In the genomic region with DNA sequence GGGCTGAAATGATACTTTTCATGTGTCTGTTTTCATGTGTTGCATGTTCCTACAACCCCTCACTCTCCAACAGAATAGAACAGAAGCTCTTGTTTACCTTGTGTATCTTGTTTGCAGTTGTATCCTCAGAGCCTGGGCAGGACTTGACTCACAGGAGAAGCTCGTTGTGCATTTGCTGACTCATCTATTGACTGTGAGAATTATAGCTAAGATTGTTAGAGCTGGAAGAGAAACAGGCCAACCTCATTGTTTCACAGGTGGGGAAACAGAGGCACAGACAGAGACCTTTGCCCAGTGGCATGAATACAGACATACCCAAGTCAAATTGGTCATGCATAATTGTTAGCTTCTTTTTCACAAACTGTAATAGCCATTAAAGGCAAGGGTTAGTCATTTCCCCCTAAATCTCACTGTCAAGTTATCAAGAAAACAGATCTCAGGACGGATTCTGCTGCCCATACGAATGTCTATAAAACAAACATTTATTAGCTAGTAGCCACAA, we compare ENCODE assay signal across 9 cellular contexts. TPM values are rescaled to one million over a fixed set of nuclear protein-coding genes. Genes with fewer than 3 reads are reported as not detected.
DNase-seq lines count a peak whose midpoint lies in the region; ATAC-seq and TF ChIP-seq lines count a peak whose summit lies in the region.
"Had no signal": no experiment of that assay in that cellular context is flagged by ENCODE, and none has a peak within 500 bp of the region (broad histone marks: within the 10 kb centered on the region; RNA-seq: fewer than 3 reads in every experiment).

No MANE protein-coding gene starts in this region.

- H2BK12ac ChIP-seq in neuronal stem cell (ENCODE audit: low read length), result no peak overlapping the region

- H4K8ac ChIP-seq in neuronal stem cell (ENCODE audit: low read depth, low read length), result no peak overlapping the region

- peaks cover 0 to 3% (median 0%) of the 10 kb centered on the region in 11 donors for H3K9me3 Mint-ChIP-seq in naive thymus-derived CD4-positive, alpha-beta T cell

- DNase-seq in COLO829 (ENCODE audit: low spot score) (peak; percentile 38), NCI-H69 (lab: John Stamatoyannopoulos, UW) (peak; percentile 26), epithelial cell of esophagus (ENCODE audit: low read depth) (peak; percentile 93), neuronal stem cell (ENCODE audit: low spot score) (no peak), lower lobe of right lung (no peak)
- DNase-seq in naive thymus-derived CD4-positive, alpha-beta T cell, result no peak
- DNase-seq in activated CD4-positive, alpha-beta T cell treated with anti-CD3 and anti-CD28 coated beads, Interleukin-2, amount 50 U/mL, for 48 hours, result no peak
- no peak for DNase-seq in stimulated activated CD4-positive, alpha-beta T cell treated with anti-CD3 and anti-CD28 coated beads, Interleukin-4, amount 100 ng/mL, for 4 hours
- DNase-seq: DMS 273 treated with DMSO at 0.1 percent for 48 hours had no signal

- H3K36me3 Mint-ChIP-seq in naive thymus-derived CD4-positive, alpha-beta T cell, result peaks cover 0 to 3% (median 0%) of the 10 kb centered on the region in 5 donors

- H3K36me3 ChIP-seq in neuronal stem cell (replicated peaks in 1 of 2; ENCODE audit: control insufficient read depth in 2 of 2, insufficient read depth in 2 of 2, low read length in 2 of 2) (no peaks in the 10 kb centered on the region), lower lobe of right lung (no peaks in the 10 kb centered on the region)
- no peaks in the 10 kb centered on the region for H3K36me3 ChIP-seq in naive thymus-derived CD4-positive, alpha-beta T cell (ENCODE audit: control insufficient read depth in 2 of 3, insufficient read depth in 3 of 3, low read length in 3 of 3)

- peaks cover 11 to 17% (median 14%) of the 10 kb centered on the region in 7 donors for H3K4me1 Mint-ChIP-seq in naive thymus-derived CD4-positive, alpha-beta T cell

- no peak overlapping the region for H3K27ac Mint-ChIP-seq in naive thymus-derived CD4-positive, alpha-beta T cell

- no peak overlapping the region for H3K4me3 Mint-ChIP-seq in naive thymus-derived CD4-positive, alpha-beta T cell

- H3K4me3 ChIP-seq in epithelial cell of esophagus (ENCODE audit: low read length) (no peak overlapping the region), neuronal stem cell (ENCODE audit: low read length in 2 of 2) (no peak overlapping the region), lower lobe of right lung (no peak overlapping the region)
- H3K4me3 ChIP-seq in naive thymus-derived CD4-positive, alpha-beta T cell (ENCODE audit: low read length), result no peak overlapping the region

- no peak overlapping the region for H2BK15ac ChIP-seq in neuronal stem cell (ENCODE audit: low read length)

- no peak overlapping the region for H3K4ac ChIP-seq in neuronal stem cell (ENCODE audit: low read length)

- CTCF ChIA-PET in naive thymus-derived CD4-positive, alpha-beta T cell (lab: Charles Lee), result interaction anchor here (0.6 to 1.4 kb wide), 4 partner anchors 31 to 213 kb away, joined by 3 to 4 read pairs (median 3); no protein-coding TSS in a partner anchor

- H2BK120ac ChIP-seq in neuronal stem cell (ENCODE audit: low read depth, low read length), result no peak overlapping the region

- no peak for ATAC-seq in naive thymus-derived CD4-positive, alpha-beta T cell
- no peak for ATAC-seq in lower lobe of right lung

- no peak overlapping the region for H2AK5ac ChIP-seq in neuronal stem cell (ENCODE audit: low read depth, low read length)

- H3K9ac ChIP-seq in neuronal stem cell (ENCODE audit: low read depth, low read length, poor library complexity), result no peak overlapping the region

- no peak overlapping the region for H4K91ac ChIP-seq in neuronal stem cell (ENCODE audit: low read depth, low read length, poor library complexity)

- intact Hi-C loops in naive thymus-derived CD4-positive, alpha-beta T cell (cut with micrococcal nuclease), result no loop called here
- intact Hi-C loops in lower lobe of right lung (cut with DNase I), result no loop called here

- POLR2A ChIA-PET in naive thymus-derived CD4-positive, alpha-beta T cell (lab: Charles Lee), result no interaction called here

- no peak overlapping the region for H2BK5ac ChIP-seq in neuronal stem cell (ENCODE audit: low read length)

- H3K23ac ChIP-seq in neuronal stem cell (ENCODE audit: low read depth, low read length, poor library complexity), result no peak overlapping the region

- peak overlapping the region; percentile 12 for H3K18ac ChIP-seq in neuronal stem cell (ENCODE audit: low read length)

- H3K4me2 ChIP-seq in neuronal stem cell (ENCODE audit: insufficient read depth, low read length, poor library complexity, severe bottlenecking), result no peak overlapping the region

- H3K4me1 ChIP-seq in neuronal stem cell (ENCODE audit: control insufficient read depth in 2 of 2, insufficient read depth in 1 of 2, low read depth in 1 of 2, low read length in 2 of 2) (peaks cover under 1 to 5% of the 10 kb centered on the region in 2 donors), lower lobe of right lung (peaks cover 30% of the 10 kb centered on the region)
- peaks cover 0 to 6% of the 10 kb centered on the region in 2 donors for H3K4me1 ChIP-seq in naive thymus-derived CD4-positive, alpha-beta T cell (ENCODE audit: control insufficient read depth in 2 of 2, insufficient read depth in 2 of 2, low read length in 2 of 2)

- H3K9me3 ChIP-seq in neuronal stem cell (replicated peaks in 1 of 2; ENCODE audit: control insufficient read depth in 2 of 2, insufficient read depth in 1 of 2, low read depth in 1 of 2, low read length in 2 of 2) (no peaks in the 10 kb centered on the region), lower lobe of right lung (no peaks in the 10 kb centered on the region)
- no peaks in the 10 kb centered on the region for H3K9me3 ChIP-seq in naive thymus-derived CD4-positive, alpha-beta T cell (ENCODE audit: control insufficient read depth in 2 of 3, low read length in 3 of 3)

- TF ChIP-seq CTCF in epithelial cell of esophagus (IDR thresholded peaks at IDR 0.05; ENCODE audit: insufficient read depth, low read depth, low read length, missing control alignments) (no peak), lower lobe of right lung (IDR thresholded peaks at IDR 0.05) (no peak)

- WGBS in neuronal stem cell (ENCODE audit: extremely low coverage in 2 of 2, insufficient read length in 2 of 2, insufficient replicate concordance in 1 of 2), 2 donors, result no CpG with 5 or more reads among the region's 3 CpGs

- H3K27me3 ChIP-seq in neuronal stem cell (ENCODE audit: control insufficient read depth in 3 of 3, insufficient read depth in 3 of 3, low read depth in 1 of 3, low read length in 3 of 3), result peaks cover 0 to 37% (median 5%) of the 10 kb centered on the region in 3 experiments
- no peaks in the 10 kb centered on the region for H3K27me3 ChIP-seq in naive thymus-derived CD4-positive, alpha-beta T cell (ENCODE audit: control insufficient read depth in 2 of 2, insufficient read depth in 2 of 2, low read length in 2 of 2)
- H3K27me3 ChIP-seq in lower lobe of right lung (ENCODE audit: low read depth), result no peaks in the 10 kb centered on the region

- peaks cover 0 to 16% (median 0%) of the 10 kb centered on the region in 5 donors for H3K27me3 Mint-ChIP-seq in naive thymus-derived CD4-positive, alpha-beta T cell

- H3K14ac ChIP-seq in neuronal stem cell (ENCODE audit: low read length), result no peak overlapping the region

- H3K27ac ChIP-seq in neuronal stem cell (replicated peaks; ENCODE audit: low read length) (no peak overlapping the region), lower lobe of right lung (no peak overlapping the region)
- H3K27ac ChIP-seq in naive thymus-derived CD4-positive, alpha-beta T cell (ENCODE audit: low read depth, low read length), result no peak overlapping the region

- H2AFZ ChIP-seq in neuronal stem cell (ENCODE audit: low read length), result no peak overlapping the region

- no peaks in the 10 kb centered on the region for H3K79me1 ChIP-seq in neuronal stem cell (ENCODE audit: low read depth, low read length)

RNA-seq across cellular contexts. Expression of gene TSPAN15, which starts 4.6 kb away (rescaled TPM):
- polyA plus RNA-seq in neuronal stem cell (2013, experiment 1 of 2), result 10.5 TPM
- polyA plus RNA-seq in neuronal stem cell (2013, experiment 2 of 2), result 10.6 TPM
- 1 to 10 TPM; 1.2 to 7.2 (median 1.9) TPM for total RNA-seq in naive thymus-derived CD4-positive, alpha-beta T cell
- polyA plus RNA-seq in naive thymus-derived CD4-positive, alpha-beta T cell, result 1 to 10 TPM; 2.1 to 3.5 TPM
- total RNA-seq in lower lobe of right lung, result 46.1 TPM

RNA-seq across cellular contexts. Expression of gene TACR2, which starts 30.0 kb away (rescaled TPM):
- polyA plus RNA-seq in neuronal stem cell (2013, experiment 1 of 2), result not detected
- not detected for polyA plus RNA-seq in neuronal stem cell (2013, experiment 2 of 2)
- under 1 TPM in 1 of 5 experiments, not detected in 4; 0.44 TPM for total RNA-seq in naive thymus-derived CD4-positive, alpha-beta T cell
- polyA plus RNA-seq in naive thymus-derived CD4-positive, alpha-beta T cell, result under 1 TPM in 1 of 2 donors, not detected in 1; 0.47 TPM
- 1.2 TPM for total RNA-seq in lower lobe of right lung

Comparison
In these comparisons a context has a peak if more than half of its experiments do, and no peak if none do; other contexts are left out.
1. DNase-seq: peak in COLO829 (single experiment), NCI-H69 (single experiment) and epithelial cell of esophagus (single experiment); none in neuronal stem cell (single experiment), naive thymus-derived CD4-positive, alpha-beta T cell (0 of 9), activated CD4-positive, alpha-beta T cell treated with anti-CD3 and anti-CD28 coated beads, Interleukin-2, amount 50 U/mL, for 48 hours (0 of 2), stimulated activated CD4-positive, alpha-beta T cell treated with anti-CD3 and anti-CD28 coated beads, Interleukin-4, amount 100 ng/mL, for 4 hours (0 of 2) and lower lobe of right lung (single experiment).